In genomic region chr19:56142897-56143434, GRCh38 we compare ENCODE assay signal across 1 cellular context.
TF ChIP-seq lines count a peak whose summit lies in the region.

No MANE protein-coding gene starts in this region.

TF ChIP-seq in GM23338, 12 proteins besides CTCF, POLR2A, EP300 and RAD21 (continued from another document):
- TF ChIP-seq CREB1 (CRISPR knock-in tag; IDR thresholded peaks at IDR 0.05; ENCODE audit: low read depth) (no peak), JUNB (IDR thresholded peaks at IDR 0.05; ENCODE audit: unreplicated experiment) (no peak)
